In genomic region chr11:2484576-2485125, GRCh38 we compare ENCODE assay signal across 27 cellular contexts. TPM values are rescaled to one million over a fixed set of nuclear protein-coding genes. Genes with fewer than 3 reads are reported as not detected.
"Had no signal": no experiment of that assay in that cellular context is flagged by ENCODE, and none has a peak within 500 bp of the region (broad histone marks: within the 10 kb centered on the region; RNA-seq: fewer than 3 reads in every experiment).

No MANE protein-coding gene starts in this region.

- H3K4me2 ChIP-seq: neural progenitor cell had no signal

- H3K9me3 ChIP-seq: pancreas, uterus had no signal

- H3K27me3 Mint-ChIP-seq: stimulated activated naive CD8-positive, alpha-beta T cell treated with anti-CD3 and anti-CD28 coated beads, Interleukin-15, amount 100 ng/mL, for 72 hours had no signal

- H3K27me3 ChIP-seq: heart left ventricle, pancreas, right lobe of liver, upper lobe of left lung, uterus had no signal

- H3K4me1 ChIP-seq: neural progenitor cell, psoas muscle, right lobe of liver, uterus had no signal

- H3K4me3 ChIP-seq: heart left ventricle, mucosa of descending colon, neural progenitor cell, pancreas, psoas muscle, right lobe of liver, thoracic aorta, upper lobe of left lung, uterus had no signal

- H3K4me1 Mint-ChIP-seq: endodermal cell, neural progenitor cell had no signal

- DNase-seq: effector CD4-positive, alpha-beta T cell; endodermal cell; erythroblast; foreskin melanocyte; heart left ventricle; hypothalamus; naive thymus-derived CD8-positive, alpha-beta T cell; occipital lobe; pancreas; psoas muscle; retina; right lobe of liver; stimulated activated CD4-positive, alpha-beta T cell treated with anti-CD3 and anti-CD28 coated beads, Interleukin-4, amount 100 ng/mL, for 24 hours; stimulated activated naive B cell treated with anti-CD40 and anti-IgM and Interleukin-4, amounts not matched to agents 10 μg/mL and 1 μg/mL and 100 μg/mL, for 72 hours; stimulated activated naive CD8-positive, alpha-beta T cell treated with anti-CD3 and anti-CD28 coated beads, Interleukin-15, amount 100 ng/mL, for 72 hours; substantia nigra; uterus had no signal

- ATAC-seq: left lobe of liver; mucosa of descending colon; naive thymus-derived CD8-positive, alpha-beta T cell; psoas muscle; right lobe of liver; stimulated activated naive B cell treated with anti-CD40 and anti-IgM and Interleukin-4, amounts not matched to agents 10 μg/mL and 1 μg/mL and 100 μg/mL, for 72 hours; stimulated activated naive CD8-positive, alpha-beta T cell treated with anti-CD3 and anti-CD28 coated beads, Interleukin-15, amount 100 ng/mL, for 72 hours had no signal

- H3K4me3 Mint-ChIP-seq: endodermal cell; naive thymus-derived CD8-positive, alpha-beta T cell; neural progenitor cell; stimulated activated naive B cell treated with anti-CD40 and anti-IgM and Interleukin-4, amounts not matched to agents 10 μg/mL and 1 μg/mL and 100 μg/mL, for 72 hours had no signal

- H3K36me3 ChIP-seq: heart left ventricle, neural progenitor cell, pancreas, right lobe of liver, thoracic aorta, upper lobe of left lung, uterus had no signal

- H3K27ac Mint-ChIP-seq: endodermal cell; neural progenitor cell; stimulated activated naive B cell treated with anti-CD40 and anti-IgM and Interleukin-4, amounts not matched to agents 10 μg/mL and 1 μg/mL and 100 μg/mL, for 72 hours; stimulated activated naive CD8-positive, alpha-beta T cell treated with anti-CD3 and anti-CD28 coated beads, Interleukin-15, amount 100 ng/mL, for 72 hours had no signal

- H2AFZ ChIP-seq: neural progenitor cell had no signal

- H3K9ac ChIP-seq: neural progenitor cell had no signal

- H3K36me3 Mint-ChIP-seq: neural progenitor cell had no signal

- FAIRE-seq: endothelial cell of umbilical vein, islet of Langerhans, pancreas had no signal

- H3K27ac ChIP-seq: heart left ventricle, neural progenitor cell, psoas muscle, right lobe of liver, thoracic aorta, upper lobe of left lung, uterus had no signal

RNA-seq across cellular contexts. Expression of gene TRPM5, which starts 40.3 kb away (rescaled TPM):
- total RNA-seq: dermis microvascular lymphatic vessel endothelial cell, endothelial cell of umbilical vein, glomerular endothelial cell, heart left ventricle, left lobe of liver, lower leg skin, occipital lobe, psoas muscle, right lobe of liver, thoracic aorta, upper lobe of left lung had no signal
- polyA plus RNA-seq: endothelial cell of umbilical vein; heart left ventricle; naive thymus-derived CD8-positive, alpha-beta T cell; psoas muscle had no signal
